9 cellular contexts compared by ENCODE assay signal in genomic region chr21:34885125-34885524, GRCh38.
A peak's percentile ranks its signal among the peaks of the same experiment; 100 is the strongest.
DNase-seq lines count a peak whose midpoint lies in the region; ATAC-seq and TF ChIP-seq lines count a peak whose summit lies in the region.
"Had no signal": no experiment of that assay in that cellular context is flagged by ENCODE, and none has a peak within 500 bp of the region (broad histone marks: within the 10 kb centered on the region; RNA-seq: fewer than 3 reads in every experiment).

No MANE protein-coding gene starts in this region.

- H3K36me3 Mint-ChIP-seq in activated T-cell treated with anti-CD3 and anti-CD28 coated beads, Interleukin-2, amount 50 U/mL, for 24 hours (ENCODE audit: low read depth): peaks cover 79% of the 10 kb centered on the region
- H3K36me3 Mint-ChIP-seq in activated B cell treated with CpG ODN at 0.5 μM for 24 hours (ENCODE audit: low read depth): peaks cover 25% of the 10 kb centered on the region
- H3K36me3 Mint-ChIP-seq: activated naive CD8-positive, alpha-beta T cell treated with anti-CD3 and anti-CD28 coated beads, Interleukin-2, amount 10 ng/mL, durations not matched to agents 7 days and 5 days had no signal

- H3K4me1 Mint-ChIP-seq in activated T-cell treated with anti-CD3 and anti-CD28 coated beads, Interleukin-2, amount 50 U/mL, for 24 hours (ENCODE audit: low read depth): peaks cover 55% of the 10 kb centered on the region
- peaks cover 61% of the 10 kb centered on the region for H3K4me1 Mint-ChIP-seq in activated B cell treated with CpG ODN at 0.5 μM for 24 hours

- H3K9me3 ChIP-seq in iPS-18a (ENCODE audit: control insufficient read depth, low read depth, low read length): no peaks in the 10 kb centered on the region
- no peaks in the 10 kb centered on the region for H3K9me3 ChIP-seq in thoracic aorta

- peak overlapping the region; percentile 87 for H3K4me3 Mint-ChIP-seq in activated T-cell treated with anti-CD3 and anti-CD28 coated beads, Interleukin-2, amount 50 U/mL, for 24 hours
- H3K4me3 Mint-ChIP-seq in activated B cell treated with CpG ODN at 0.5 μM for 24 hours: peak overlapping the region; percentile 66

- no peak for DNase-seq in activated T-cell treated with anti-CD3 and anti-CD28 coated beads, Interleukin-2, amount 50 U/mL, for 24 hours
- DNase-seq in activated T-cell treated with anti-CD3 and anti-CD28 coated beads for 4 hours (no peak), activated B cell treated with CpG ODN at 0.5 μM for 24 hours (no peak), thoracic aorta (ENCODE audit: low spot score) (no peak), NCI-H748 (lab: John Stamatoyannopoulos, UW; ENCODE audit: unreplicated experiment) (no peak)
- DNase-seq: activated naive CD8-positive, alpha-beta T cell treated with anti-CD3 and anti-CD28 coated beads, Interleukin-2, amount 10 ng/mL, durations not matched to agents 7 days and 5 days had no signal

- peaks cover 29% of the 10 kb centered on the region for H3K4me1 ChIP-seq in iPS-18a (ENCODE audit: control insufficient read depth, low read depth, low read length)
- H3K4me1 ChIP-seq in thoracic aorta (ENCODE audit: control insufficient read depth in 1 of 2, low read depth in 2 of 2): peaks cover 15 to 29% of the 10 kb centered on the region in 2 donors

- H3K36me3 ChIP-seq in iPS-18a (ENCODE audit: control insufficient read depth, low read depth, low read length) (no peaks in the 10 kb centered on the region), thoracic aorta (no peaks in the 10 kb centered on the region)

- H3K27ac Mint-ChIP-seq in activated T-cell treated with anti-CD3 and anti-CD28 coated beads, Interleukin-2, amount 50 U/mL, for 24 hours: peak overlapping the region; percentile 99
- H3K27ac Mint-ChIP-seq in activated B cell treated with CpG ODN at 0.5 μM for 24 hours: peak overlapping the region; percentile 42
- H3K27ac Mint-ChIP-seq: activated naive CD8-positive, alpha-beta T cell treated with anti-CD3 and anti-CD28 coated beads, Interleukin-2, amount 10 ng/mL, durations not matched to agents 7 days and 5 days had no signal

- ATAC-seq in activated B cell treated with CpG ODN at 0.5 μM for 24 hours (ENCODE audit: low read depth) (no peak), thoracic aorta (ENCODE audit: insufficient number of reproducible peaks, low FRiP score, low read depth) (no peak), HG03108 (IDR thresholded peaks at IDR 0.05; ENCODE audit: unreplicated experiment) (no peak), HG02642 (IDR thresholded peaks at IDR 0.05; ENCODE audit: poor library complexity, unreplicated experiment) (no peak)

- H3K27me3 Mint-ChIP-seq in activated T-cell treated with anti-CD3 and anti-CD28 coated beads, Interleukin-2, amount 50 U/mL, for 24 hours: no peaks in the 10 kb centered on the region
- H3K27me3 Mint-ChIP-seq in activated B cell treated with CpG ODN at 0.5 μM for 24 hours: no peaks in the 10 kb centered on the region

- H3K27me3 ChIP-seq in iPS-18a (ENCODE audit: control insufficient read depth, insufficient read depth, low read length) (peaks cover 84% of the 10 kb centered on the region), thoracic aorta (replicated peaks; ENCODE audit: insufficient read depth) (no peaks in the 10 kb centered on the region)

- no peak overlapping the region for H3K27ac ChIP-seq in iPS-18a (ENCODE audit: low read length)
- peak overlapping the region in 1 of 2 donors; percentile 66 for H3K27ac ChIP-seq in thoracic aorta

- CTCF ChIA-PET in activated B cell treated with CpG ODN at 0.5 μM for 24 hours (lab: Charles Lee): interaction anchor here (0.9 to 4.1 kb wide), 2 partner anchors 19 to 515 kb away, joined by 4 to 23 read pairs; no protein-coding TSS in a partner anchor

- POLR2A ChIA-PET in activated B cell treated with CpG ODN at 0.5 μM for 24 hours (lab: Charles Lee): interaction anchor here (0.8 to 7.3 kb wide), 9 partner anchors 9 to 164 kb away, joined by 3 to 290 read pairs (median 8); partner anchors contain the start of gene RUNX1

- intact Hi-C loops in activated B cell treated with CpG ODN at 0.5 μM for 24 hours (cut with micrococcal nuclease): loop anchor here (5.0 to 10.0 kb wide), 3 partner anchors 642 to 1180 kb away; partner anchors contain the start of gene SETD4

- H3K9me3 Mint-ChIP-seq in activated T-cell treated with anti-CD3 and anti-CD28 coated beads, Interleukin-2, amount 50 U/mL, for 24 hours: no peaks in the 10 kb centered on the region
- no peaks in the 10 kb centered on the region for H3K9me3 Mint-ChIP-seq in activated B cell treated with CpG ODN at 0.5 μM for 24 hours
- H3K9me3 Mint-ChIP-seq: activated naive CD8-positive, alpha-beta T cell treated with anti-CD3 and anti-CD28 coated beads, Interleukin-2, amount 10 ng/mL, durations not matched to agents 7 days and 5 days had no signal

- H3K4me3 ChIP-seq in iPS-18a (ENCODE audit: low read length): peak overlapping the region; percentile 56
- H3K4me3 ChIP-seq in thoracic aorta: peak overlapping the region; percentile 74

- no peak overlapping the region for H3K9ac ChIP-seq in iPS-18a (ENCODE audit: low read length)

- TF ChIP-seq CTCF in activated B cell treated with CpG ODN at 0.5 μM for 24 hours (IDR thresholded peaks at IDR 0.05) (no peak), thoracic aorta (IDR thresholded peaks at IDR 0.05) (no peak)
